Comparison of ENCODE assay signal across 21 cellular contexts in the genomic region with DNA sequence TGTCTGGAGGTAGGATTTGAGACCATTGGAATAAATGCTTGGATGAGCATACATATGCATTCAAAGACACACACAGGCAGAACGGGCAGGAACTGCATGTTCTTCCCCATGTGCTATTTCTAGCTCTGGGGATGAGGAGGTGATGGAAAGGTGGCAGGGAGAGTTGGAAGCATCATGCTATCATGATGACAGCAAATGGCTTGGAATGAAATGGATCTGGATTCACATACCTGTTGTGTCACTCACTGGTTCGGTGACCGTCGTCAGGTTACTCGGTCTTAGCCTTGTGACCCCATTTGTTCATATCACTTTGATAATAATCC.
"Had no signal": no experiment of that assay in that cellular context is flagged by ENCODE, and none has a peak within 500 bp of the region (broad histone marks: within the 10 kb centered on the region; RNA-seq: fewer than 3 reads in every experiment).

No MANE protein-coding gene starts in this region.

- H3K36me3 ChIP-seq: adrenal gland, cardiac muscle cell, left ventricle myocardium inferior, upper lobe of right lung had no signal

- H3K36me3 Mint-ChIP-seq: activated naive CD8-positive, alpha-beta T cell; WTC11 had no signal

- H3K4me1 ChIP-seq: adrenal gland, foreskin keratinocyte, left ventricle myocardium inferior, upper lobe of right lung had no signal

- H3K9me3 Mint-ChIP-seq: activated T-cell treated with anti-CD3 and anti-CD28 coated beads, Interleukin-2, amount 50 U/mL, for 4 hours; activated T-helper 2 cell treated with anti-CD3 and anti-CD28 coated beads, Interferon-gamma antibody, Interleukin-2, Interleukin-4, amounts not matched to agents 10 μg/mL and 5 μg/mL and 100 μg/mL, durations not matched to agents 14 hours and 24 hours and 36 hours; dendritic cell treated with granulocyte-macrophage colony-stimulating factor and Interleukin-4, amounts not matched to agents 40 ng/mL and 50 ng/mL, for 4 days; T-helper 1 cell treated with Interleukin-12 subunit alpha and Interleukin-12 subunit beta and Interleukin-4 antibody, amounts not matched to agents 30 μg/mL and 1 μg/mL, for 36 hours; WTC11 had no signal

- H3K4me3 Mint-ChIP-seq: activated naive CD8-positive, alpha-beta T cell; activated T-cell treated with anti-CD3 and anti-CD28 coated beads, Interleukin-2, amount 50 U/mL, for 4 hours; dendritic cell treated with granulocyte-macrophage colony-stimulating factor and Interleukin-4, amounts not matched to agents 40 ng/mL and 50 ng/mL, for 4 days; neural crest cell; T-helper 1 cell treated with Interleukin-12 subunit alpha and Interleukin-12 subunit beta and Interleukin-4 antibody, amounts not matched to agents 30 μg/mL and 1 μg/mL, for 36 hours; WTC11 had no signal

- ATAC-seq: activated T-cell treated with anti-CD3 and anti-CD28 coated beads, Interleukin-2, amount 50 U/mL, for 4 hours; foreskin keratinocyte; WTC11 had no signal

- H3K27me3 Mint-ChIP-seq: activated naive CD8-positive, alpha-beta T cell; dendritic cell treated with granulocyte-macrophage colony-stimulating factor and Interleukin-4, amounts not matched to agents 40 ng/mL and 50 ng/mL, for 4 days had no signal

- H3K27ac ChIP-seq: adrenal gland, cardiac muscle cell, foreskin keratinocyte, left ventricle myocardium inferior, upper lobe of right lung had no signal

- DNase-seq: activated CD8-positive, alpha-beta memory T cell treated with anti-CD3 and anti-CD28 coated beads for 24 hours; activated CD8-positive, alpha-beta memory T cell treated with anti-CD3 and anti-CD28 coated beads, Interleukin-2, amount 50 U/mL, for 4 hours; activated naive CD4-positive, alpha-beta T cell; activated T-cell treated with anti-CD3 and anti-CD28 coated beads, Interleukin-2, amount 50 U/mL, for 4 hours; effector CD4-positive, alpha-beta T cell; hippocampal formation; kidney glomerular epithelial cell; left ventricle myocardium inferior; stimulated activated CD4-positive, alpha-beta T cell treated with anti-CD3 and anti-CD28 coated beads, Interleukin-4, amount 100 ng/mL, for 24 hours; stimulated activated naive CD4-positive, alpha-beta T cell treated with Interleukin-2 at 50 U/mL for 16 hours; T1000; upper lobe of right lung had no signal

- H3K27me3 ChIP-seq: adrenal gland, cardiac muscle cell, foreskin keratinocyte, upper lobe of right lung had no signal

- H3K4me3 ChIP-seq: adrenal gland, cardiac muscle cell, left ventricle myocardium inferior, upper lobe of right lung had no signal

- H3K27ac Mint-ChIP-seq: activated naive CD8-positive, alpha-beta T cell; activated T-helper 2 cell treated with anti-CD3 and anti-CD28 coated beads, Interferon-gamma antibody, Interleukin-2, Interleukin-4, amounts not matched to agents 10 μg/mL and 5 μg/mL and 100 μg/mL, durations not matched to agents 14 hours and 24 hours and 36 hours; dendritic cell treated with granulocyte-macrophage colony-stimulating factor and Interleukin-4, amounts not matched to agents 40 ng/mL and 50 ng/mL, for 4 days; T-helper 1 cell treated with Interleukin-12 subunit alpha and Interleukin-12 subunit beta and Interleukin-4 antibody, amounts not matched to agents 30 μg/mL and 1 μg/mL, for 36 hours; WTC11 had no signal

- H3K9me3 ChIP-seq: adrenal gland, left ventricle myocardium inferior, upper lobe of right lung had no signal
